17 cellular contexts compared by ENCODE assay signal in genomic region chr19:47081095-47081494, GRCh38. TPM values are rescaled to one million over a fixed set of nuclear protein-coding genes. Genes with fewer than 3 reads are reported as not detected.
DNase-seq lines count a peak whose midpoint lies in the region; ATAC-seq and TF ChIP-seq lines count a peak whose summit lies in the region.
"Had no signal": no experiment of that assay in that cellular context is flagged by ENCODE, and none has a peak within 500 bp of the region (broad histone marks: within the 10 kb centered on the region; RNA-seq: fewer than 3 reads in every experiment).

No MANE protein-coding gene starts in this region.

- 91% methylated on average over 6 of the region's 6 CpGs for WGBS in hepatocyte (ENCODE audit: low lambda C conversion rate, missing lambda C conversion rate)

- no peak overlapping the region for H3K27ac ChIP-seq in PC-3 (ENCODE audit: low read length)
- H3K27ac ChIP-seq in hepatocyte, result peak overlapping the region; percentile 12
- H3K27ac ChIP-seq: body of pancreas, left ventricle myocardium inferior, WERI-Rb-1 had no signal

- no peak overlapping the region for H3K9ac ChIP-seq in PC-3 (ENCODE audit: low read length)

- H3K27me3 ChIP-seq in PC-3 (ENCODE audit: low read length) (no peaks in the 10 kb centered on the region), hepatocyte (no peaks in the 10 kb centered on the region)
- H3K27me3 ChIP-seq: body of pancreas, gastroesophageal sphincter had no signal

- H2AFZ ChIP-seq in PC-3 (ENCODE audit: low read length), result no peak overlapping the region
- H2AFZ ChIP-seq in hepatocyte, result no peak overlapping the region

- H3K36me3 ChIP-seq in PC-3 (ENCODE audit: low read depth, low read length) (peaks cover 28% of the 10 kb centered on the region), hepatocyte (replicated peaks; ENCODE audit: insufficient read depth, low read depth) (no peaks in the 10 kb centered on the region)

- H3K79me2 ChIP-seq in PC-3 (ENCODE audit: low read length) (no peaks in the 10 kb centered on the region), hepatocyte (peaks cover 10% of the 10 kb centered on the region)

- POLR2A ChIA-PET in PC-3 (lab: Charles Lee; ENCODE audit: unreplicated experiment), result interaction anchor here (1.2 kb wide), 1 partner anchor 32 kb away, joined by 3 read pairs; the partner anchor contains the start of gene ZC3H4

- no TSS peak for BruUV-seq in PC-3 (replicated peaks; lab: Mats Ljungman, UMichigan)

- H3K4me2 ChIP-seq in PC-3 (ENCODE audit: low read length) (no peak overlapping the region), hepatocyte (no peak overlapping the region)

- H3K27me3 Mint-ChIP-seq in T-helper 17 cell, result no peaks in the 10 kb centered on the region
- H3K27me3 Mint-ChIP-seq: T-cell had no signal

- DNase-seq in Caki2 (ENCODE audit: low read depth) (peak; percentile 28), PC-3 (peak; percentile 12), hepatocyte (ENCODE audit: low spot score) (no peak), posterior cingulate gyrus (no peak), NCI-H345 (lab: John Stamatoyannopoulos, UW) (no peak), T-helper 17 cell (no peak)
- DNase-seq: activated effector memory CD4-positive, alpha-beta T cell treated with anti-CD3 and anti-CD28 coated beads, Interleukin-2, amount 50 U/mL, for 16 hours; body of pancreas; erythroblast; Karpas-422; left ventricle myocardium inferior; NCI-H1105; NCI-H524 treated with DMSO at 0.1 percent for 48 hours; T-cell; WERI-Rb-1 had no signal

- no peak overlapping the region for H3K4me3 ChIP-seq in PC-3 (ENCODE audit: low read length)
- no peak overlapping the region for H3K4me3 ChIP-seq in hepatocyte
- H3K4me3 ChIP-seq: body of pancreas, gastroesophageal sphincter, left ventricle myocardium inferior had no signal

- intact Hi-C loops in PC-3 (cut with micrococcal nuclease) (no loop called here), posterior cingulate gyrus (cut with DNase I) (no loop called here)

- H3F3A ChIP-seq in PC-3 (ENCODE audit: low read length, unreplicated experiment), result no peaks in the 10 kb centered on the region

- H3K27ac Mint-ChIP-seq in T-helper 17 cell, result no peak overlapping the region

- H3K9me3 ChIP-seq in PC-3 (ENCODE audit: low read length) (no peaks in the 10 kb centered on the region), hepatocyte (ENCODE audit: low read depth) (no peaks in the 10 kb centered on the region), T-helper 17 cell (ENCODE audit: control insufficient read depth, low read length, poor library complexity, severe bottlenecking) (no peaks in the 10 kb centered on the region)
- H3K9me3 ChIP-seq: body of pancreas, gastroesophageal sphincter, left ventricle myocardium inferior had no signal

- no peaks in the 10 kb centered on the region for H4K20me1 ChIP-seq in PC-3 (ENCODE audit: low read length)
- H4K20me1 ChIP-seq in hepatocyte (ENCODE audit: insufficient read depth, poor library complexity, severe bottlenecking), result no peaks in the 10 kb centered on the region

- CTCF ChIA-PET in PC-3 (lab: Charles Lee), result no interaction called here

- peaks cover 5% of the 10 kb centered on the region; the same call in 1 of the 2 replicates for H3K4me1 ChIP-seq in PC-3 (ENCODE audit: insufficient read depth, low read length)
- peaks cover 4% of the 10 kb centered on the region for H3K4me1 ChIP-seq in hepatocyte (ENCODE audit: insufficient read depth)

- H3K9me2 ChIP-seq in PC-3 (replicated peaks; ENCODE audit: low read length) (no peaks in the 10 kb centered on the region), hepatocyte (replicated peaks; ENCODE audit: insufficient read depth) (no peaks in the 10 kb centered on the region)

- no peaks in the 10 kb centered on the region for H3K36me3 Mint-ChIP-seq in T-helper 17 cell (ENCODE audit: low read depth)

- no peak overlapping the region for H3K4me3 Mint-ChIP-seq in T-helper 17 cell
- H3K4me3 Mint-ChIP-seq: T-cell had no signal

- in situ Hi-C loops in Caki2 (cut with HindIII; ENCODE audit: low pct_unique_long_range_greater_than_20kb, low sequenced_read_pairs), result no loop called here

- H3K4me1 Mint-ChIP-seq in T-helper 17 cell, result peaks cover 2% of the 10 kb centered on the region

- TF ChIP-seq CTCF in PC-3 (conservative IDR thresholded peaks at IDR 0.05; ENCODE audit: low read depth, low read length), result no peak
- no peak for TF ChIP-seq CTCF in hepatocyte (IDR thresholded peaks at IDR 0.05; ENCODE audit: poor library complexity)

- no peak for ATAC-seq in PC-3
- no peak for ATAC-seq in T-helper 17 cell
- ATAC-seq: body of pancreas, gastroesophageal sphincter, Right ventricle myocardium inferior, T-cell had no signal

RNA-seq across cellular contexts. Expression of gene ZC3H4, which starts 32.5 kb away (rescaled TPM):
- 7.0 and 7.4 TPM in 2 replicates for total RNA-seq in Caki2 (2014; rRNA removed; shearing (Covaris generic); ENCODE audit: low replicate concordance)
- total RNA-seq in PC-3 (2014; rRNA removed) (13.4 and 20.0 TPM in 2 replicates), hepatocyte (11.7 and 13.1 TPM in 2 replicates), T-helper 17 cell (10 to 100 TPM; 58.4 to 60.7 TPM)
- 4.3 TPM in 2 replicates for polyA plus RNA-seq in hepatocyte

RNA-seq across cellular contexts. Expression of gene TMEM160, which starts 32.7 kb away (rescaled TPM):
- total RNA-seq in Caki2 (2014; rRNA removed; shearing (Covaris generic); ENCODE audit: low replicate concordance), result 78.1 and 102 TPM in 2 replicates
- total RNA-seq in PC-3 (2014; rRNA removed) (121 and 125 TPM in 2 replicates), hepatocyte (21.1 and 31.0 TPM in 2 replicates), T-helper 17 cell (10 to 100 TPM; 22.2 to 26.1 TPM)
- polyA plus RNA-seq in hepatocyte, result 71.7 and 91.7 TPM in 2 replicates

RNA-seq across cellular contexts. Expression of gene SAE1, which starts 49.5 kb away (rescaled TPM):
- total RNA-seq in Caki2 (2014; rRNA removed; shearing (Covaris generic); ENCODE audit: low replicate concordance), result 320 and 378 TPM in 2 replicates
- total RNA-seq in PC-3 (2014; rRNA removed) (99.7 and 134 TPM in 2 replicates), hepatocyte (90.3 and 112 TPM in 2 replicates), T-helper 17 cell (10 to 100 TPM; 36.2 to 37.0 TPM)
- 97.2 and 98.8 TPM in 2 replicates for polyA plus RNA-seq in hepatocyte

Comparison
In these comparisons a context has a peak if more than half of its experiments do, and no peak if none do; other contexts are left out.
1. DNase-seq: peak in Caki2 (single experiment) and PC-3 (single experiment); none in hepatocyte (single experiment), posterior cingulate gyrus (0 of 10), NCI-H345 (single experiment) and T-helper 17 cell (0 of 3).